15 cellular contexts compared by ENCODE assay signal in genomic region chr20:35232575-35232974, GRCh38. TPM values are rescaled to one million over a fixed set of nuclear protein-coding genes. Genes with fewer than 3 reads are reported as not detected.
A peak's percentile ranks its signal among the peaks of the same experiment; 100 is the strongest.
DNase-seq lines count a peak whose midpoint lies in the region; ATAC-seq and TF ChIP-seq lines count a peak whose summit lies in the region.
"Had no signal": no experiment of that assay in that cellular context is flagged by ENCODE, and none has a peak within 500 bp of the region (broad histone marks: within the 10 kb centered on the region; RNA-seq: fewer than 3 reads in every experiment).

No MANE protein-coding gene starts in this region.

- H3K4me3 ChIP-seq in AG09309 (ENCODE audit: control insufficient read depth, low read depth, low read length), result no peak overlapping the region
- H3K4me3 ChIP-seq in fibroblast of pulmonary artery (replicated peaks; ENCODE audit: low read depth, low read length), result no peak overlapping the region
- no peak overlapping the region for H3K4me3 ChIP-seq in effector memory CD4-positive, alpha-beta T cell (ENCODE audit: insufficient read depth, low read depth, low read length, poor library complexity, severe bottlenecking)
- H3K4me3 ChIP-seq: left ventricle myocardium inferior had no signal

- no peak overlapping the region for H3K27ac ChIP-seq in effector memory CD4-positive, alpha-beta T cell (ENCODE audit: insufficient read depth, low read length, poor library complexity, severe bottlenecking)
- H3K27ac ChIP-seq: left ventricle myocardium inferior had no signal

- no peaks in the 10 kb centered on the region for H3K27me3 ChIP-seq in effector memory CD4-positive, alpha-beta T cell (replicated peaks; ENCODE audit: control insufficient read depth, insufficient read depth, low read length, poor library complexity, severe bottlenecking)

- H3K4me1 Mint-ChIP-seq in activated T-cell treated with anti-CD3 and anti-CD28 coated beads, Interleukin-2, amount 50 U/mL, for 72 hours (ENCODE audit: low read depth), result no peaks in the 10 kb centered on the region
- H3K4me1 Mint-ChIP-seq: activated CD4-positive, alpha-beta T cell treated with anti-CD3 and anti-CD28 coated beads for 36 hours; activated T-helper 17 cell treated with anti-CD3 and anti-CD28 coated beads, Interleukin-2, amount 50 U/mL, for 72 hours; neural crest cell had no signal

- no peak overlapping the region for H3K27ac Mint-ChIP-seq in activated T-cell treated with anti-CD3 and anti-CD28 coated beads, Interleukin-2, amount 50 U/mL, for 72 hours
- H3K27ac Mint-ChIP-seq: activated CD4-positive, alpha-beta T cell treated with anti-CD3 and anti-CD28 coated beads for 36 hours; activated T-helper 17 cell treated with anti-CD3 and anti-CD28 coated beads, Interleukin-2, amount 50 U/mL, for 72 hours had no signal

- DNase-seq in AG09309 (ENCODE audit: low read depth) (peak; percentile 66), HT1080 (ENCODE audit: low read depth) (peak; percentile 11), NCI-H82 treated with DMSO at 0.1 percent for 48 hours (lab: John Stamatoyannopoulos, UW; ENCODE audit: unreplicated experiment) (peak; percentile 75), fibroblast of pulmonary artery (ENCODE audit: low read depth) (peak; percentile 40), T-helper 1 cell (no peak)
- no peak for DNase-seq in effector memory CD4-positive, alpha-beta T cell
- no peak for DNase-seq in activated T-cell treated with anti-CD3 and anti-CD28 coated beads, Interleukin-2, amount 50 U/mL, for 72 hours
- DNase-seq: activated CD4-positive, alpha-beta T cell treated with anti-CD3 and anti-CD28 coated beads for 36 hours; KG1; left ventricle myocardium inferior; stimulated activated CD8-positive, alpha-beta memory T cell treated with anti-CD3 and anti-CD28 coated beads, Interleukin-4, amount 100 ng/mL, for 48 hours had no signal

- H3K36me3 Mint-ChIP-seq in activated T-cell treated with anti-CD3 and anti-CD28 coated beads, Interleukin-2, amount 50 U/mL, for 72 hours (ENCODE audit: insufficient read depth in 2 of 2), result peaks cover 0 to 2% of the 10 kb centered on the region in 2 donors

- no peaks in the 10 kb centered on the region for H3K9me3 Mint-ChIP-seq in activated T-cell treated with anti-CD3 and anti-CD28 coated beads, Interleukin-2, amount 50 U/mL, for 72 hours
- H3K9me3 Mint-ChIP-seq: activated T-helper 17 cell treated with anti-CD3 and anti-CD28 coated beads, Interleukin-2, amount 50 U/mL, for 72 hours; central memory CD8-positive, alpha-beta T cell; neural crest cell had no signal

- TF ChIP-seq CTCF in AG09309 (IDR thresholded peaks at IDR 0.05; ENCODE audit: control insufficient read depth, insufficient read depth, low read depth, low read length, missing control alignments) (no peak), fibroblast of pulmonary artery (IDR thresholded peaks at IDR 0.05; ENCODE audit: low read length, missing control alignments) (no peak)

- no peaks in the 10 kb centered on the region for H3K9me3 ChIP-seq in effector memory CD4-positive, alpha-beta T cell (ENCODE audit: control insufficient read depth, low read length)

- no peak overlapping the region for H3K4me3 Mint-ChIP-seq in activated T-cell treated with anti-CD3 and anti-CD28 coated beads, Interleukin-2, amount 50 U/mL, for 72 hours
- H3K4me3 Mint-ChIP-seq: activated CD4-positive, alpha-beta T cell treated with anti-CD3 and anti-CD28 coated beads for 36 hours; activated T-helper 17 cell treated with anti-CD3 and anti-CD28 coated beads, Interleukin-2, amount 50 U/mL, for 72 hours; central memory CD8-positive, alpha-beta T cell; neural crest cell had no signal

- peaks cover 8% of the 10 kb centered on the region for H3K36me3 ChIP-seq in effector memory CD4-positive, alpha-beta T cell (ENCODE audit: control insufficient read depth, insufficient read depth, low read length)

- peaks cover 19% of the 10 kb centered on the region for H3K27me3 Mint-ChIP-seq in activated T-cell treated with anti-CD3 and anti-CD28 coated beads, Interleukin-2, amount 50 U/mL, for 72 hours (ENCODE audit: low read depth)

- no peak for ATAC-seq in GM21515 (IDR thresholded peaks at IDR 0.05; ENCODE audit: unreplicated experiment)
- ATAC-seq in activated T-cell treated with anti-CD3 and anti-CD28 coated beads, Interleukin-2, amount 50 U/mL, for 72 hours (replicated peaks in 1 of 2), result no peak
- ATAC-seq: activated CD4-positive, alpha-beta T cell treated with anti-CD3 and anti-CD28 coated beads for 36 hours; activated T-helper 17 cell treated with anti-CD3 and anti-CD28 coated beads, Interleukin-2, amount 50 U/mL, for 72 hours had no signal

- no peaks in the 10 kb centered on the region for H3K4me1 ChIP-seq in effector memory CD4-positive, alpha-beta T cell (ENCODE audit: control insufficient read depth, insufficient read depth, low read length, poor library complexity, severe bottlenecking)
- H3K4me1 ChIP-seq: left ventricle myocardium inferior had no signal

RNA-seq across cellular contexts. Expression of gene MMP24, which starts 6.1 kb away (rescaled TPM):
- total RNA-seq in HT1080 (2014; rRNA removed; shearing (Covaris generic)), result 0.23 and 0.30 TPM in 2 replicates
- 0.97 and 1.1 TPM in 2 replicates for polyA plus RNA-seq in HT1080 (2015; cell fraction: cytosol; rRNA removed)
- polyA plus RNA-seq in HT1080 (2015; cell fraction: nucleus; rRNA removed), result 0.53 and 0.55 TPM in 2 replicates
- total RNA-seq in activated T-cell treated with anti-CD3 and anti-CD28 coated beads, Interleukin-2, amount 50 U/mL, for 72 hours, result not detected
- total RNA-seq: activated CD4-positive, alpha-beta T cell treated with anti-CD3 and anti-CD28 coated beads for 36 hours had no signal

RNA-seq across cellular contexts. Expression of gene MMP24OS, which starts 45.3 kb away (rescaled TPM):
- total RNA-seq in HT1080 (2014; rRNA removed; shearing (Covaris generic)), result 26.4 and 38.1 TPM in 2 replicates
- 48.7 and 61.6 TPM in 2 replicates for polyA plus RNA-seq in HT1080 (2015; cell fraction: cytosol; rRNA removed)
- polyA plus RNA-seq in HT1080 (2015; cell fraction: nucleus; rRNA removed), result 43.3 and 52.6 TPM in 2 replicates
- 10 to 100 TPM; 41.6 to 44.2 TPM for total RNA-seq in activated T-cell treated with anti-CD3 and anti-CD28 coated beads, Interleukin-2, amount 50 U/mL, for 72 hours

RNA-seq across cellular contexts. Expression of gene EIF6, which starts 52.0 kb away (rescaled TPM):
- total RNA-seq in HT1080 (2014; rRNA removed; shearing (Covaris generic)), result 516 and 620 TPM in 2 replicates
- 246 and 320 TPM in 2 replicates for polyA plus RNA-seq in HT1080 (2015; cell fraction: cytosol; rRNA removed)
- polyA plus RNA-seq in HT1080 (2015; cell fraction: nucleus; rRNA removed), result 273 and 299 TPM in 2 replicates
- total RNA-seq in activated T-cell treated with anti-CD3 and anti-CD28 coated beads, Interleukin-2, amount 50 U/mL, for 72 hours, result 100 to 1,000 TPM; 127 to 129 TPM

RNA-seq across cellular contexts. Expression of gene FAM83C, which starts 59.6 kb away (rescaled TPM):
- not detected in 2 replicates for total RNA-seq in HT1080 (2014; rRNA removed; shearing (Covaris generic))
- 0.02 TPM in 1 of 2 replicates, not detected in the other for polyA plus RNA-seq in HT1080 (2015; cell fraction: cytosol; rRNA removed)
- polyA plus RNA-seq in HT1080 (2015; cell fraction: nucleus; rRNA removed), result 0.05 TPM in 1 of 2 replicates, not detected in the other
- not detected for total RNA-seq in activated T-cell treated with anti-CD3 and anti-CD28 coated beads, Interleukin-2, amount 50 U/mL, for 72 hours
- total RNA-seq: activated CD4-positive, alpha-beta T cell treated with anti-CD3 and anti-CD28 coated beads for 36 hours; activated T-helper 17 cell treated with anti-CD3 and anti-CD28 coated beads, Interleukin-2, amount 50 U/mL, for 72 hours; left ventricle myocardium inferior; neural crest cell had no signal

Comparison
In these comparisons a context has a peak if more than half of its experiments do, and no peak if none do; other contexts are left out.
1. DNase-seq: peak in AG09309 (single experiment), HT1080 (single experiment), NCI-H82 treated with DMSO at 0.1 percent for 48 hours (single experiment) and fibroblast of pulmonary artery (single experiment); none in effector memory CD4-positive, alpha-beta T cell (0 of 3), activated T-cell treated with anti-CD3 and anti-CD28 coated beads, Interleukin-2, amount 50 U/mL, for 72 hours (0 of 2) and T-helper 1 cell (0 of 5).